Comparison of ENCODE assay signal across 26 cellular contexts in genomic region chr4:74490736-74491135, GRCh38. TPM values are rescaled to one million over a fixed set of nuclear protein-coding genes. Genes with fewer than 3 reads are reported as not detected.
"Had no signal": no experiment of that assay in that cellular context is flagged by ENCODE, and none has a peak within 500 bp of the region (broad histone marks: within the 10 kb centered on the region; RNA-seq: fewer than 3 reads in every experiment).

No MANE protein-coding gene starts in this region.

- H3K4me1 ChIP-seq: adrenal gland had no signal

- H3K4me3 Mint-ChIP-seq: activated CD4-positive, alpha-beta memory T cell treated with anti-CD3 and anti-CD28 coated beads for 36 hours; activated CD4-positive, alpha-beta T cell treated with anti-CD3 and anti-CD28 coated beads, Interleukin-2, amount 10 ng/mL, durations not matched to agents 7 days and 5 days; activated naive CD4-positive, alpha-beta T cell treated with anti-CD3 and anti-CD28 coated beads, Interleukin-2, amount 10 ng/mL, durations not matched to agents 7 days and 5 days; activated naive CD8-positive, alpha-beta T cell treated with anti-CD3 and anti-CD28 coated beads for 36 hours had no signal

- H3K27me3 ChIP-seq: adrenal gland had no signal

- H3K9me3 Mint-ChIP-seq: activated CD4-positive, alpha-beta memory T cell treated with anti-CD3 and anti-CD28 coated beads for 36 hours; activated CD4-positive, alpha-beta T cell treated with anti-CD3 and anti-CD28 coated beads, Interleukin-2, amount 10 ng/mL, durations not matched to agents 7 days and 5 days; activated naive CD4-positive, alpha-beta T cell treated with anti-CD3 and anti-CD28 coated beads, Interleukin-2, amount 10 ng/mL, durations not matched to agents 7 days and 5 days; activated naive CD8-positive, alpha-beta T cell treated with anti-CD3 and anti-CD28 coated beads for 36 hours; activated T-helper 2 cell treated with anti-CD3 and anti-CD28 coated beads, Interferon-gamma antibody, Interleukin-2, Interleukin-4, amounts not matched to agents 10 μg/mL and 5 μg/mL and 100 μg/mL, durations not matched to agents 14 hours and 24 hours and 36 hours had no signal

- H3K4me2 ChIP-seq: PC-9, SK-N-SH had no signal

- H3K36me3 Mint-ChIP-seq: activated CD4-positive, alpha-beta memory T cell treated with anti-CD3 and anti-CD28 coated beads for 36 hours; activated naive CD4-positive, alpha-beta T cell treated with anti-CD3 and anti-CD28 coated beads, Interleukin-2, amount 10 ng/mL, durations not matched to agents 7 days and 5 days; activated naive CD8-positive, alpha-beta T cell treated with anti-CD3 and anti-CD28 coated beads for 36 hours had no signal

- ATAC-seq: Right ventricle myocardium inferior had no signal

- DNase-seq: activated CD4-positive, alpha-beta memory T cell treated with anti-CD3 and anti-CD28 coated beads for 36 hours; activated CD4-positive, alpha-beta T cell treated with anti-CD3 and anti-CD28 coated beads, Interleukin-2, amount 10 ng/mL, durations not matched to agents 7 days and 5 days; activated CD4-positive, CD25-positive, alpha-beta regulatory T cell; activated CD8-positive, alpha-beta memory T cell treated with anti-CD3 and anti-CD28 coated beads for 24 hours; activated gamma-delta T cell treated with Interleukin-2 at 50 U/mL for 16 hours; activated naive CD4-positive, alpha-beta T cell treated with anti-CD3 and anti-CD28 coated beads, Interleukin-2, amount 10 ng/mL, durations not matched to agents 7 days and 5 days; activated naive CD8-positive, alpha-beta T cell treated with anti-CD3 and anti-CD28 coated beads for 36 hours; activated T-cell treated with anti-CD3 and anti-CD28 coated beads for 4 hours; activated T-cell treated with anti-CD3 and anti-CD28 coated beads, Interleukin-2, amount 50 U/mL, for 48 hours; adrenal gland; aorta; IMR-90; KBM-7; NCI-H1092; NCI-H1694; NCI-H2029; NCI-H446; NCI-H524; PC-9; SK-N-SH; T-helper 1 cell had no signal

- H3K4me3 ChIP-seq: adrenal gland, PC-9 had no signal

- H3K27me3 Mint-ChIP-seq: activated CD4-positive, alpha-beta memory T cell treated with anti-CD3 and anti-CD28 coated beads for 36 hours; activated naive CD8-positive, alpha-beta T cell treated with anti-CD3 and anti-CD28 coated beads for 36 hours had no signal

- H3K9me3 ChIP-seq: adrenal gland, SK-N-SH had no signal

- H3K27ac ChIP-seq: adrenal gland, PC-9, VCaP had no signal

- H3K4me1 Mint-ChIP-seq: activated CD4-positive, alpha-beta T cell treated with anti-CD3 and anti-CD28 coated beads, Interleukin-2, amount 10 ng/mL, durations not matched to agents 7 days and 5 days; activated naive CD4-positive, alpha-beta T cell treated with anti-CD3 and anti-CD28 coated beads, Interleukin-2, amount 10 ng/mL, durations not matched to agents 7 days and 5 days had no signal

- H2AFZ ChIP-seq: PC-9 had no signal

- H3K9ac ChIP-seq: SK-N-SH had no signal

- H3K27ac Mint-ChIP-seq: activated CD4-positive, alpha-beta memory T cell treated with anti-CD3 and anti-CD28 coated beads for 36 hours; activated CD4-positive, alpha-beta T cell treated with anti-CD3 and anti-CD28 coated beads, Interleukin-2, amount 10 ng/mL, durations not matched to agents 7 days and 5 days; activated naive CD4-positive, alpha-beta T cell treated with anti-CD3 and anti-CD28 coated beads, Interleukin-2, amount 10 ng/mL, durations not matched to agents 7 days and 5 days; activated naive CD8-positive, alpha-beta T cell treated with anti-CD3 and anti-CD28 coated beads for 36 hours; activated T-helper 2 cell treated with anti-CD3 and anti-CD28 coated beads, Interferon-gamma antibody, Interleukin-2, Interleukin-4, amounts not matched to agents 10 μg/mL and 5 μg/mL and 100 μg/mL, durations not matched to agents 14 hours and 24 hours and 36 hours had no signal

- H3K36me3 ChIP-seq: adrenal gland had no signal

RNA-seq across cellular contexts. Expression of gene AREG, which starts 45.8 kb away (rescaled TPM):
- total RNA-seq: M059J; T-helper 2 cell treated with Interferon-gamma antibody and Interleukin-4, amounts not matched to agents 100 ng/mL and 5 ng/mL, for 36 hours had no signal
